12 cellular contexts compared by ENCODE assay signal in genomic region chr4:9214701-9215100, GRCh38. TPM values are rescaled to one million over a fixed set of nuclear protein-coding genes. Genes with fewer than 3 reads are reported as not detected.
DNase-seq lines count a peak whose midpoint lies in the region; ATAC-seq and TF ChIP-seq lines count a peak whose summit lies in the region.
"Not testable (repeated sequence)": the region's sequence is repeated elsewhere in the genome, so short reads cannot be mapped to it uniquely, and the experiment has no call there.
"Had no signal": no experiment of that assay in that cellular context is flagged by ENCODE, and none has a peak within 500 bp of the region (broad histone marks: within the 10 kb centered on the region; RNA-seq: fewer than 3 reads in every experiment).

No MANE protein-coding gene starts in this region.

- WGBS in stomach, 5 donors, result 73 to 83% (median 81%) methylated on average over 9 to 11 of the region's 14 CpGs

- not testable (repeated sequence) for H3K9ac ChIP-seq in DND-41 (ENCODE audit: low read depth, low read length)

- H2AFZ ChIP-seq in DND-41 (ENCODE audit: low read depth, low read length), result not testable (repeated sequence)

- not testable (repeated sequence) for H3K79me2 ChIP-seq in DND-41 (ENCODE audit: insufficient read depth, low read length)

- H3K4me3 Mint-ChIP-seq in activated CD4-positive, alpha-beta T cell treated with anti-CD3 and anti-CD28 coated beads, Interleukin-2, amount 10 ng/mL, durations not matched to agents 7 days and 5 days, result not testable (repeated sequence)

- CTCF ChIA-PET in activated CD4-positive, alpha-beta T cell treated with anti-CD3 and anti-CD28 coated beads, Interleukin-2, amount 10 ng/mL, durations not matched to agents 7 days and 5 days (lab: Charles Lee), result not testable (repeated sequence)

- H3K27me3 ChIP-seq in DND-41 (ENCODE audit: insufficient read depth, low read length, poor library complexity); ascending aorta; stomach: not testable (repeated sequence)

- not testable (repeated sequence) for H3K4me1 ChIP-seq in DND-41 (ENCODE audit: insufficient read depth, low read length); ascending aorta; stomach

- DNase-seq in DND-41 (peak; percentile 0), ascending aorta (ENCODE audit: low spot score in 2 of 2) (peak; percentile 3 to 21), left cardiac atrium (peak; percentile 0), left colon (peak; percentile 1 to 5), mesenteric fat pad (ENCODE audit: low spot score) (peak; percentile 81), posterior vena cava (ENCODE audit: low spot score) (peak; percentile 64), stomach (peak; percentile 18)
- DNase-seq in activated CD4-positive, alpha-beta T cell treated with anti-CD3 and anti-CD28 coated beads, Interleukin-2, amount 10 ng/mL, durations not matched to agents 7 days and 5 days, result peak; percentile 5

- intact Hi-C loops in ascending aorta (cut with DNase I); left cardiac atrium (cut with DNase I); left colon (cut with DNase I, micrococcal nuclease); posterior vena cava (cut with DNase I); stomach (cut with DNase I; ENCODE audit: low total_unique reads): not testable (repeated sequence)

- not testable (repeated sequence) for TF ChIP-seq EP300 in stomach (IDR thresholded peaks at IDR 0.05)

- TF ChIP-seq CTCF in DND-41 (IDR thresholded peaks at IDR 0.05; ENCODE audit: borderline replicate concordance, extremely low read depth, low read length, poor library complexity, severe bottlenecking); ascending aorta (IDR thresholded peaks at IDR 0.05); stomach (IDR thresholded peaks at IDR 0.05): not testable (repeated sequence)

- not testable (repeated sequence) for ATAC-seq in DND-41 (ENCODE audit: insufficient read depth, low read depth); left cardiac atrium; left colon

- TF ChIP-seq POLR2A in stomach (IDR thresholded peaks at IDR 0.05), result not testable (repeated sequence)

- H3K4me3 ChIP-seq in DND-41 (ENCODE audit: low read depth in 1 of 2, low read length in 2 of 2); ascending aorta; stomach: not testable (repeated sequence)

- H3K27ac Mint-ChIP-seq in activated CD4-positive, alpha-beta T cell treated with anti-CD3 and anti-CD28 coated beads, Interleukin-2, amount 10 ng/mL, durations not matched to agents 7 days and 5 days, result not testable (repeated sequence)

- not testable (repeated sequence) for H3K4me2 ChIP-seq in DND-41 (ENCODE audit: insufficient read depth, low read length)

- not testable (repeated sequence) for H4K20me1 ChIP-seq in DND-41 (ENCODE audit: insufficient read depth, low read length)

- H3K36me3 Mint-ChIP-seq in activated CD4-positive, alpha-beta T cell treated with anti-CD3 and anti-CD28 coated beads, Interleukin-2, amount 10 ng/mL, durations not matched to agents 7 days and 5 days (ENCODE audit: low read depth), result not testable (repeated sequence)

- not testable (repeated sequence) for H3K4me1 Mint-ChIP-seq in activated CD4-positive, alpha-beta T cell treated with anti-CD3 and anti-CD28 coated beads, Interleukin-2, amount 10 ng/mL, durations not matched to agents 7 days and 5 days

- H3K9me3 ChIP-seq in DND-41 (ENCODE audit: insufficient read depth, low read length, severe bottlenecking); ascending aorta; stomach: not testable (repeated sequence)

- not testable (repeated sequence) for H3K27me3 Mint-ChIP-seq in activated CD4-positive, alpha-beta T cell treated with anti-CD3 and anti-CD28 coated beads, Interleukin-2, amount 10 ng/mL, durations not matched to agents 7 days and 5 days

- POLR2A ChIA-PET in activated CD4-positive, alpha-beta T cell treated with anti-CD3 and anti-CD28 coated beads, Interleukin-2, amount 10 ng/mL, durations not matched to agents 7 days and 5 days (lab: Charles Lee), result not testable (repeated sequence)

- H3K9me3 Mint-ChIP-seq in activated CD4-positive, alpha-beta T cell treated with anti-CD3 and anti-CD28 coated beads, Interleukin-2, amount 10 ng/mL, durations not matched to agents 7 days and 5 days, result not testable (repeated sequence)

- not testable (repeated sequence) for H3K27ac ChIP-seq in DND-41 (ENCODE audit: low read length); ascending aorta; stomach

- not testable (repeated sequence) for H3K36me3 ChIP-seq in DND-41 (ENCODE audit: insufficient read depth, low read length); ascending aorta; stomach

RNA-seq across cellular contexts. Expression of gene USP17L11, which starts 0.5 kb away (rescaled TPM):
- not detected for total RNA-seq in activated CD4-positive, alpha-beta T cell treated with anti-CD3 and anti-CD28 coated beads, Interleukin-2, amount 10 ng/mL, durations not matched to agents 7 days and 5 days
- not detected for total RNA-seq in ascending aorta
- not detected for total RNA-seq in left cardiac atrium
- total RNA-seq in left colon, result not detected
- total RNA-seq in mesenteric fat pad, result not detected
- total RNA-seq in posterior vena cava, result not detected
- total RNA-seq in stomach, result not detected
- not detected for polyA plus RNA-seq in stomach
- total RNA-seq: CD4-positive, CD25-positive, alpha-beta regulatory T cell; Daoy; H1; HT1080 had no signal
- polyA plus RNA-seq: CD4-positive, CD25-positive, alpha-beta regulatory T cell; H1 had no signal

RNA-seq across cellular contexts. Expression of gene USP17L10, which starts 4.2 kb away (rescaled TPM):
- total RNA-seq in activated CD4-positive, alpha-beta T cell treated with anti-CD3 and anti-CD28 coated beads, Interleukin-2, amount 10 ng/mL, durations not matched to agents 7 days and 5 days, result not detected
- total RNA-seq in ascending aorta, result not detected
- total RNA-seq in left cardiac atrium, result not detected
- not detected for total RNA-seq in left colon
- total RNA-seq in mesenteric fat pad, result not detected
- not detected for total RNA-seq in posterior vena cava
- not detected for total RNA-seq in stomach
- polyA plus RNA-seq in stomach, result not detected
- total RNA-seq: CD4-positive, CD25-positive, alpha-beta regulatory T cell; Daoy; H1; HT1080 had no signal
- polyA plus RNA-seq: CD4-positive, CD25-positive, alpha-beta regulatory T cell; H1 had no signal

RNA-seq across cellular contexts. Expression of gene USP17L12, which starts 5.3 kb away (rescaled TPM):
- total RNA-seq in activated CD4-positive, alpha-beta T cell treated with anti-CD3 and anti-CD28 coated beads, Interleukin-2, amount 10 ng/mL, durations not matched to agents 7 days and 5 days, result not detected
- total RNA-seq in ascending aorta (not detected), left cardiac atrium (not detected), left colon (not detected), mesenteric fat pad (not detected), posterior vena cava (not detected), stomach (not detected)
- polyA plus RNA-seq in stomach, result not detected
- total RNA-seq: CD4-positive, CD25-positive, alpha-beta regulatory T cell; Daoy; H1; HT1080 had no signal
- polyA plus RNA-seq: CD4-positive, CD25-positive, alpha-beta regulatory T cell; H1 had no signal

RNA-seq across cellular contexts. Expression of gene USP17L13, which starts 10.0 kb away (rescaled TPM):
- not detected for total RNA-seq in activated CD4-positive, alpha-beta T cell treated with anti-CD3 and anti-CD28 coated beads, Interleukin-2, amount 10 ng/mL, durations not matched to agents 7 days and 5 days
- total RNA-seq in ascending aorta, result not detected
- not detected for total RNA-seq in left cardiac atrium
- total RNA-seq in left colon, result not detected
- not detected for total RNA-seq in mesenteric fat pad
- not detected for total RNA-seq in posterior vena cava
- total RNA-seq in stomach, result not detected
- polyA plus RNA-seq in stomach, result not detected
- total RNA-seq: CD4-positive, CD25-positive, alpha-beta regulatory T cell; Daoy; H1; HT1080 had no signal
- polyA plus RNA-seq: CD4-positive, CD25-positive, alpha-beta regulatory T cell; H1 had no signal

RNA-seq across cellular contexts. Expression of gene USP17L15, which starts 19.5 kb away (rescaled TPM):
- total RNA-seq in activated CD4-positive, alpha-beta T cell treated with anti-CD3 and anti-CD28 coated beads, Interleukin-2, amount 10 ng/mL, durations not matched to agents 7 days and 5 days, result not detected
- total RNA-seq in ascending aorta, result not detected
- total RNA-seq in left cardiac atrium, result not detected
- not detected for total RNA-seq in left colon
- total RNA-seq in mesenteric fat pad, result not detected
- total RNA-seq in posterior vena cava, result under 1 TPM in 1 of 2 donors, not detected in 1; 0.14 TPM
- total RNA-seq in stomach, result not detected
- polyA plus RNA-seq in stomach, result not detected
- total RNA-seq: CD4-positive, CD25-positive, alpha-beta regulatory T cell; H1; HT1080 had no signal
- polyA plus RNA-seq: CD4-positive, CD25-positive, alpha-beta regulatory T cell; H1 had no signal

Comparison
In these comparisons a context has a peak if more than half of its experiments do, and no peak if none do; other contexts are left out.
1. DNase-seq: peak in every context shown above with its lines; median percentile 81 in mesenteric fat pad; 64 in posterior vena cava; 18 in stomach; 12 in ascending aorta; 5 in activated CD4-positive, alpha-beta T cell treated with anti-CD3 and anti-CD28 coated beads, Interleukin-2, amount 10 ng/mL, durations not matched to agents 7 days and 5 days; 3 in left colon; 0 in DND-41; 0 in left cardiac atrium.